Comparison of ENCODE assay signal across 34 cellular contexts in the genomic region with DNA sequence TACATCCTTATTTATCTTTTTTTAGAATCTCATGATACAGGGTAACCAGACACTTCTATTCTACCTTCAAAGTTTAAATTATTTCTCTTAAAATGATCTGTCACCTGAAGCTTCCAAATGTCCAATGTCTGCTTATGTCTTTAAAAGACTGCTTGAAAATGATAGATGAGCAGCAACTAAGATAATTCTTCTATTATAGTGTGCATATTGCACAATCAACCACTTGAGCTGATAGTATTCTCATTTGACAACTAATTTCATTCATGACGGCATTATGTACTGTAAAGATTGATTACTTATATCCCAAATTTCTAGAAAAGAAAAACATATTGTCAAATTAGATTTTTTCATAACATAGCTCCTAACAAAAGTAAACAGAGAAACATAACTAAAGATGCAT.
"Had no signal": no experiment of that assay in that cellular context is flagged by ENCODE, and none has a peak within 500 bp of the region (broad histone marks: within the 10 kb centered on the region; RNA-seq: fewer than 3 reads in every experiment).

No MANE protein-coding gene starts in this region.

- H3K36me3 ChIP-seq: MG63 had no signal

- DNase-seq: Karpas-422, Kasumi-1, MG63, MM.1S, MV-4-11, NCI-H1048, NCI-H1092, NCI-H1092 treated with DMSO at 0.1 percent for 48 hours, NCI-H1105, NCI-H1105 treated with DMSO at 0.1 percent for 48 hours, NCI-H1417, NCI-H1417 treated with DMSO at 0.1 percent for 48 hours, NCI-H1436, NCI-H1436 treated with DMSO at 0.1 percent for 48 hours, NCI-H146, NCI-H1694, NCI-H1694 treated with DMSO at 0.1 percent for 48 hours, NCI-H187, NCI-H187 treated with DMSO at 0.1 percent for 48 hours, NCI-H1930, NCI-H2029, NCI-H2081, NCI-H2081 treated with DMSO at 0.1 percent for 48 hours, NCI-H2107, NCI-H2171, NCI-H2171 treated with DMSO at 0.1 percent for 48 hours, NCI-H2227 treated with DMSO at 0.1 percent for 48 hours, NCI-H226, NCI-H345, NCI-H446, NCI-H446 treated with DMSO at 0.1 percent for 48 hours, NCI-H510A, NCI-H510A treated with DMSO at 0.1 percent for 48 hours, NCI-H524 had no signal

- H3K4me3 ChIP-seq: MG63 had no signal

- H3K9me3 ChIP-seq: MG63 had no signal

- H3K27me3 ChIP-seq: MG63 had no signal
